ENCODE assay signal across 8 cellular contexts in the genomic region with DNA sequence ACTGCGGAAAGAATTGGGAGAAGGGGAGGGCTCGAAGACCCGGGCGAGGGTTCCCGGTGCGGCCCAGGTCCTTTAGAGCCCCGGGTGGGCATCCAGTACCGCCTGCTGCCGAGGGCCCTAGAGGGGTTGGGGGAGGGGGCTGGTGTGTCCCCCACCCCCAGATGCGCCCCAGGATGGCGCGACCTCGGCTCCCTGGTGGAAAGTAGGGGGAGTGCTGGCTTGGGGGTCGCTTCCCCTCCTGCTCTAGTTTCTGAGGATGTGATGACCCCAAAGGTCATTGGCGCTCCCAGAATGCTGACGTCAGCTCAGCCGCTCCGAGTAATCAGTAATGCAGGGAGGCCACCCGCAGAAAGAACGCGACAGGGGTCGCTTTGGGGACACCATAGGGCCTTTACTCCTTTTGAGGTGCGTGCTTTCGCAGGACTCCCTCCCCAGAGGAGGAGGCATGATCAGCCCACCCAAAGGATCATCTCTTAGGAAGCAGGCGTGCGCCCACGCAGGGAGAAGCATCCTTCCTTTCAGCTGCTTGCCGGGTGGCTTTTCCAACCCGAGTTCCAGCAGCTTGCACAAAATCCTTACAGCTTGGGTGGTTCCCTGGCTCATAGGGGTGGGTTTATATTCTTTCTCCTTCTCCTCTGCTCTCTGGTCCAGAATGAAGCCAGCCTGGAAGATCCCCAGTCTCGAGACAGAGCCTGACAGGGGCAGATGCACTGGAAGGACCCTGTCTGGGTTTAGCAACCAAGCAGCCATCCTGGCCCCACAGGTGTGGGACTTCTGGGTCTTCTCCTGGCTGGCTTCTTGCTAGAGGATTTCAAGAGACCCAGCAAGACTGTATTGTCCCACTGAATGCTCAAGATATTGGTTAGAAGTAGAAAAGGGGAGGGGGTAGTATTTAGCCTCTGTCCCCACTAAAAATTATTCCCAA. TPM values are rescaled to one million over a fixed set of nuclear protein-coding genes. Genes with fewer than 3 reads are reported as not detected.
DNase-seq lines count a peak whose midpoint lies in the region; ATAC-seq and FAIRE-seq lines count a peak whose summit lies in the region.
"Had no signal": no experiment of that assay in that cellular context is flagged by ENCODE, and none has a peak within 500 bp of the region (broad histone marks: within the 10 kb centered on the region; RNA-seq: fewer than 3 reads in every experiment).

No MANE protein-coding gene starts in this region.

- ATAC-seq in stimulated activated effector memory CD8-positive, alpha-beta T cell treated with anti-CD3 and anti-CD28 coated beads, Interleukin-12 subunit alpha, Interleukin-12 subunit beta, amount 100 ng/mL, for 72 hours, result no peak
- ATAC-seq in HG03521 (IDR thresholded peaks at IDR 0.05; ENCODE audit: unreplicated experiment), result no peak

- no peaks in the 10 kb centered on the region for H3K4me1 ChIP-seq in HUES64 (ENCODE audit: insufficient read depth, low read length)
- H3K4me1 ChIP-seq in iPS-20b (ENCODE audit: insufficient read depth, low read length), result no peaks in the 10 kb centered on the region; the same call in 1 of the 2 replicates

- intact Hi-C loops in activated T-helper 2 cell treated with anti-CD3 and anti-CD28 coated beads, Interferon-gamma antibody, Interleukin-2, Interleukin-4, amounts not matched to agents 10 μg/mL and 5 μg/mL and 100 μg/mL, durations not matched to agents 14 hours and 24 hours and 36 hours (cut with micrococcal nuclease), result loop anchor here (5.0 kb wide), 1 partner anchor 149 kb away; the partner anchor contains the start of gene GALNT11

- peaks cover 34% of the 10 kb centered on the region for H3K27me3 Mint-ChIP-seq in activated T-helper 2 cell treated with anti-CD3 and anti-CD28 coated beads, Interferon-gamma antibody, Interleukin-2, Interleukin-4, amounts not matched to agents 10 μg/mL and 5 μg/mL and 100 μg/mL, durations not matched to agents 14 hours and 24 hours and 36 hours (ENCODE audit: low read depth)

- H3K9me3 Mint-ChIP-seq in activated T-helper 2 cell treated with anti-CD3 and anti-CD28 coated beads, Interferon-gamma antibody, Interleukin-2, Interleukin-4, amounts not matched to agents 10 μg/mL and 5 μg/mL and 100 μg/mL, durations not matched to agents 14 hours and 24 hours and 36 hours, result no peaks in the 10 kb centered on the region
- H3K9me3 Mint-ChIP-seq in stimulated activated effector memory CD8-positive, alpha-beta T cell treated with anti-CD3 and anti-CD28 coated beads, Interleukin-12 subunit alpha, Interleukin-12 subunit beta, amount 100 ng/mL, for 72 hours, result no peaks in the 10 kb centered on the region

- H3K9ac ChIP-seq in HUES64 (ENCODE audit: low read depth, low read length) (no peak overlapping the region), iPS-20b (ENCODE audit: low read depth, low read length) (no peak overlapping the region)

- H3K9me3 ChIP-seq in HUES64 (ENCODE audit: insufficient read depth, low read depth, low read length) (no peaks in the 10 kb centered on the region), iPS-20b (ENCODE audit: insufficient read depth, low read depth, low read length) (no peaks in the 10 kb centered on the region)

- H3K27ac ChIP-seq in HUES64 (ENCODE audit: low read depth, low read length) (no peak overlapping the region), iPS-20b (ENCODE audit: low read length) (no peak overlapping the region)

- peak overlapping the region; percentile 52 for H3K4me3 Mint-ChIP-seq in activated T-helper 2 cell treated with anti-CD3 and anti-CD28 coated beads, Interferon-gamma antibody, Interleukin-2, Interleukin-4, amounts not matched to agents 10 μg/mL and 5 μg/mL and 100 μg/mL, durations not matched to agents 14 hours and 24 hours and 36 hours (ENCODE audit: low read depth)
- peak overlapping the region; percentile 95 for H3K4me3 Mint-ChIP-seq in stimulated activated effector memory CD8-positive, alpha-beta T cell treated with anti-CD3 and anti-CD28 coated beads, Interleukin-12 subunit alpha, Interleukin-12 subunit beta, amount 100 ng/mL, for 72 hours

- DNase-seq in activated T-helper 2 cell treated with anti-CD3 and anti-CD28 coated beads, Interferon-gamma antibody, Interleukin-2, Interleukin-4, amounts not matched to agents 10 μg/mL and 5 μg/mL and 100 μg/mL, durations not matched to agents 14 hours and 24 hours and 36 hours (ENCODE audit: low spot score), result no peak
- DNase-seq in stimulated activated effector memory CD8-positive, alpha-beta T cell treated with anti-CD3 and anti-CD28 coated beads, Interleukin-12 subunit alpha, Interleukin-12 subunit beta, amount 100 ng/mL, for 72 hours (ENCODE audit: low spot score in 2 of 2), result no peak
- no peak for DNase-seq in GM19239 (ENCODE audit: insufficient read length, low spot score)
- DNase-seq in C1 segment of cervical spinal cord (lab: John Stamatoyannopoulos, UW), result no peak

- no peaks in the 10 kb centered on the region for H3K36me3 ChIP-seq in HUES64 (ENCODE audit: insufficient read depth, low read length)
- H3K36me3 ChIP-seq in iPS-20b (ENCODE audit: insufficient read depth, low read depth, low read length), result no peaks in the 10 kb centered on the region

- H3K27ac Mint-ChIP-seq in activated T-helper 2 cell treated with anti-CD3 and anti-CD28 coated beads, Interferon-gamma antibody, Interleukin-2, Interleukin-4, amounts not matched to agents 10 μg/mL and 5 μg/mL and 100 μg/mL, durations not matched to agents 14 hours and 24 hours and 36 hours, result no peak overlapping the region
- peak overlapping the region; percentile 45 for H3K27ac Mint-ChIP-seq in stimulated activated effector memory CD8-positive, alpha-beta T cell treated with anti-CD3 and anti-CD28 coated beads, Interleukin-12 subunit alpha, Interleukin-12 subunit beta, amount 100 ng/mL, for 72 hours

- H3K27me3 ChIP-seq in HUES64 (ENCODE audit: insufficient read depth, low read length) (peaks cover 60% of the 10 kb centered on the region), iPS-20b (ENCODE audit: insufficient read depth, low read length) (peaks cover 65% of the 10 kb centered on the region)

- H3K4me3 ChIP-seq in HUES64 (ENCODE audit: low read length), result peak overlapping the region; percentile 61
- peak overlapping the region; percentile 90; the same call in 1 of the 2 replicates for H3K4me3 ChIP-seq in iPS-20b (ENCODE audit: low read length)

- peaks cover 10% of the 10 kb centered on the region for H3K4me1 Mint-ChIP-seq in activated T-helper 2 cell treated with anti-CD3 and anti-CD28 coated beads, Interferon-gamma antibody, Interleukin-2, Interleukin-4, amounts not matched to agents 10 μg/mL and 5 μg/mL and 100 μg/mL, durations not matched to agents 14 hours and 24 hours and 36 hours (ENCODE audit: low read depth)
- peaks cover 27% of the 10 kb centered on the region for H3K4me1 Mint-ChIP-seq in stimulated activated effector memory CD8-positive, alpha-beta T cell treated with anti-CD3 and anti-CD28 coated beads, Interleukin-12 subunit alpha, Interleukin-12 subunit beta, amount 100 ng/mL, for 72 hours

- 17% methylated on average over 30 of the region's 30 CpGs for WGBS in HUES64

- FAIRE-seq in GM19239 (lab: Jason Lieb, UNC), result no peak
- FAIRE-seq: RCC 7860 had no signal

- no peaks in the 10 kb centered on the region for H3K36me3 Mint-ChIP-seq in activated T-helper 2 cell treated with anti-CD3 and anti-CD28 coated beads, Interferon-gamma antibody, Interleukin-2, Interleukin-4, amounts not matched to agents 10 μg/mL and 5 μg/mL and 100 μg/mL, durations not matched to agents 14 hours and 24 hours and 36 hours (ENCODE audit: low read depth)
- H3K36me3 Mint-ChIP-seq in stimulated activated effector memory CD8-positive, alpha-beta T cell treated with anti-CD3 and anti-CD28 coated beads, Interleukin-12 subunit alpha, Interleukin-12 subunit beta, amount 100 ng/mL, for 72 hours, result peaks cover 9% of the 10 kb centered on the region

RNA-seq across cellular contexts. Expression of gene PRKAG2, which starts 1.3 kb away (rescaled TPM):
- polyA plus RNA-seq in HUES64 (2013, experiment 1 of 2), result 9.0 TPM
- 9.4 TPM for polyA plus RNA-seq in HUES64 (2013, experiment 2 of 2)
- 13.3 and 14.9 TPM in 2 replicates for total RNA-seq in activated T-helper 2 cell treated with anti-CD3 and anti-CD28 coated beads, Interferon-gamma antibody, Interleukin-2, Interleukin-4, amounts not matched to agents 10 μg/mL and 5 μg/mL and 100 μg/mL, durations not matched to agents 14 hours and 24 hours and 36 hours
